ENCODE assay signal across 17 cellular contexts in genomic region chr5:101535626-101536025, GRCh38.
A peak's percentile ranks its signal among the peaks of the same experiment; 100 is the strongest.
DNase-seq lines count a peak whose midpoint lies in the region; ATAC-seq and TF ChIP-seq lines count a peak whose summit lies in the region.
"Had no signal": no experiment of that assay in that cellular context is flagged by ENCODE, and none has a peak within 500 bp of the region (broad histone marks: within the 10 kb centered on the region; RNA-seq: fewer than 3 reads in every experiment).

No MANE protein-coding gene starts in this region.

- peak overlapping the region; percentile 66 for H2AFZ ChIP-seq in GM23248
- H2AFZ ChIP-seq in fibroblast of lung (ENCODE audit: low read length): no peak overlapping the region

- H3K9me3 ChIP-seq in GM23248 (ENCODE audit: low read depth) (no peaks in the 10 kb centered on the region), fibroblast of lung (ENCODE audit: control insufficient read depth, insufficient read depth, low read depth, low read length) (no peaks in the 10 kb centered on the region)
- H3K9me3 ChIP-seq: HAP-1 had no signal

- in situ Hi-C loops in GM23248 (cut with MboI): no loop called here

- H3K4me2 ChIP-seq in GM23248 (ENCODE audit: unreplicated experiment) (no peak overlapping the region), fibroblast of lung (ENCODE audit: extremely low read depth, insufficient read depth, low read length) (no peak overlapping the region)

- TF ChIP-seq CTCF in fibroblast of lung (conservative IDR thresholded peaks at IDR 0.05 in 1 of 2, IDR thresholded peaks at IDR 0.05 in 1 of 2; ENCODE audit: low read depth in 1 of 2, low read length in 2 of 2) (no peak), retinal pigment epithelial cell (conservative IDR thresholded peaks at IDR 0.05; ENCODE audit: low read depth, low read length) (no peak), glutamatergic neuron (IDR thresholded peaks at IDR 0.05; ENCODE audit: partially characterized antibody, unreplicated experiment) (no peak)

- no peak overlapping the region for H3K4me3 Mint-ChIP-seq in glutamatergic neuron (ENCODE audit: unreplicated experiment)
- H3K4me3 Mint-ChIP-seq: B cell; CD4-positive, alpha-beta T cell; HFFc6 had no signal

- no peak for ATAC-seq in HG02970 (IDR thresholded peaks at IDR 0.05; ENCODE audit: low FRiP score, unreplicated experiment)

- no peaks in the 10 kb centered on the region for H4K20me1 ChIP-seq in GM23248 (ENCODE audit: insufficient read depth)
- no peaks in the 10 kb centered on the region for H4K20me1 ChIP-seq in fibroblast of lung (ENCODE audit: control insufficient read depth, extremely low read depth, insufficient read depth, low read length)

- H3K36me3 Mint-ChIP-seq in glutamatergic neuron (ENCODE audit: unreplicated experiment): no peaks in the 10 kb centered on the region

- peaks cover 3% of the 10 kb centered on the region for H3K9me3 Mint-ChIP-seq in glutamatergic neuron (ENCODE audit: unreplicated experiment)

- no peaks in the 10 kb centered on the region for H3K9me2 ChIP-seq in GM23248 (ENCODE audit: insufficient read depth)

- H3K4me1 Mint-ChIP-seq in glutamatergic neuron (ENCODE audit: low read depth, unreplicated experiment): no peaks in the 10 kb centered on the region
- H3K4me1 Mint-ChIP-seq: B cell had no signal

- H3K4me3 ChIP-seq in GM23248: no peak overlapping the region
- H3K4me3 ChIP-seq in fibroblast of lung (replicated peaks in 1 of 4; ENCODE audit: control extremely low read depth in 1 of 4, insufficient read depth in 1 of 4, low read depth in 3 of 4, low read length in 4 of 4): no peak overlapping the region
- no peak overlapping the region for H3K4me3 ChIP-seq in retinal pigment epithelial cell (ENCODE audit: low read length)
- H3K4me3 ChIP-seq: HAP-1 had no signal

- no peak overlapping the region for H3K9ac ChIP-seq in GM23248
- H3K9ac ChIP-seq in fibroblast of lung (ENCODE audit: insufficient read depth, low read length): no peak overlapping the region

- no peak overlapping the region for H3K27ac ChIP-seq in GM23248
- no peak overlapping the region for H3K27ac ChIP-seq in fibroblast of lung (ENCODE audit: insufficient read depth, low read length)
- H3K27ac ChIP-seq: HL-60 had no signal

- 0 out of 2 replicates have a peak, but pooled peaks cover 5% of the 10 kb centered on the region for H3F3A ChIP-seq in GM23248 (ENCODE audit: insufficient read depth)

- H3K36me3 ChIP-seq in GM23248 (ENCODE audit: low read depth) (no peaks in the 10 kb centered on the region), fibroblast of lung (ENCODE audit: control insufficient read depth, insufficient read depth, low read length) (no peaks in the 10 kb centered on the region)
- H3K36me3 ChIP-seq: HAP-1 had no signal

- H3K79me2 ChIP-seq in GM23248 (ENCODE audit: insufficient read depth): no peaks in the 10 kb centered on the region
- H3K79me2 ChIP-seq in fibroblast of lung (ENCODE audit: control insufficient read depth, insufficient read depth, low read length): no peaks in the 10 kb centered on the region

- H3K27ac Mint-ChIP-seq in glutamatergic neuron (ENCODE audit: unreplicated experiment): no peak overlapping the region
- H3K27ac Mint-ChIP-seq: B cell; CD4-positive, alpha-beta T cell; HFFc6 had no signal

- DNase-seq in GM23248 (peak; percentile 60), M059J (ENCODE audit: low read depth) (peak; percentile 18), fibroblast of lung (ENCODE audit: low read depth in 2 of 2) (peak; percentile 2 to 33), retinal pigment epithelial cell (ENCODE audit: low read depth) (peak; percentile 80), islet precursor cell (no peak), glutamatergic neuron (no peak)
- DNase-seq: C1 segment of cervical spinal cord; Calu3; CD4-positive, alpha-beta T cell; DMS 273 treated with DMSO at 0.1 percent for 48 hours; GOT3; HFFc6; KBM-7 had no signal

- WGBS in GM23248 (ENCODE audit: low coverage in 1 of 2, low lambda C conversion rate in 2 of 2, missing lambda C conversion rate in 2 of 2), 2 experiments: 32 to 58% methylated on average over 1 of the region's 1 CpG

- H3K4me1 ChIP-seq in GM23248 (ENCODE audit: insufficient read depth) (peaks cover 14% of the 10 kb centered on the region; the same call in 1 of the 2 replicates), fibroblast of lung (ENCODE audit: control insufficient read depth, extremely low read depth, insufficient read depth, low read length) (no peaks in the 10 kb centered on the region)
- H3K4me1 ChIP-seq: HAP-1 had no signal

- no peaks in the 10 kb centered on the region for H3K27me3 Mint-ChIP-seq in glutamatergic neuron (ENCODE audit: unreplicated experiment)
- H3K27me3 Mint-ChIP-seq: B cell; CD4-positive, alpha-beta T cell had no signal

- H3K27me3 ChIP-seq in GM23248 (replicated peaks; ENCODE audit: insufficient read depth): no peaks in the 10 kb centered on the region
- H3K27me3 ChIP-seq in fibroblast of lung (ENCODE audit: control insufficient read depth, insufficient read depth, low read length): no peaks in the 10 kb centered on the region

Comparison
In these comparisons a context has a peak if more than half of its experiments do, and no peak if none do; other contexts are left out.
1. DNase-seq: peak in GM23248 (single experiment), M059J (single experiment), fibroblast of lung (2 of 2) and retinal pigment epithelial cell (single experiment); none in islet precursor cell (single experiment) and glutamatergic neuron (single experiment).